ENCODE assay signal across 1 cellular context in the genomic region with DNA sequence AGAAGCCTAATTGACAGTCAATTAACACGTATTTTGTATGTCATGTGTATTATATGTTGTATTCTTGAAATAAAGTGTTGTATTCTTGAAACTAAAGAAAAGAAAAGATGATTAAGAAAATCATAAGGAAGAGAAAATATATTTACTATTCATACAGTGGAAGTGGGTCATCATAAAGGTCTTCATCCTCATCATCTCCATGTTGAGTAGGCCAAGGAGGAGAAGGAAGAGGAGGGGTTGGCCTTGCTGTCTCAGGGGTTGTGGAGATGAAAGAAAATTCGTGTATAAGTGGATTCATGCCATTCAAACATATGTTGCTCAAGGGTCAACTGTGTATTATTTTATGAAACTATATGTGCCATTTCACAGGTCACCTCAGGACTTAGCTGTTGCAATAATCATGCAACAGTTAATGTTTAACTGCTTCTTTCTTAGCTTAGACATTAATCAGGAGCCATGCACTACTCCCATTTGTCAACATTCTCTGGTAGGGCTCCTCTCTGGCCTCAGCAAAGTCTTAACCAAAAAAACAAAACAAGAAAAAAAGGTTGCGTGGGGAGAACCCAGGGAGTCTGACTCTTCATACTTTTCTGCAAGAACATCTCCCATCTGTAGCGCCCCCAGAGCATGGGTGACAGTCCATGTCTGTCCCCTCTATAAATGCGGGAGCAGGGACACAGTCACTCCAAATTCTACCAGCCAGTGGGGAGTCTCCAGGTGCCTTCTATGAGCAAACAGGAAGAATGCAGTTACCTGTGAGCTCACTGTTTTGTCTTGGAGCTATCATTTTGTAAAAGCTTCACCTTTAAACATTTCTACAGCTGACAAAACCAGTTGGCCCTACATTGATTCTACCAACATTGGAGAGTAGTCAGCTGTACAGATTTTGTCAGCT.
A peak's percentile ranks its signal among the peaks of the same experiment; 100 is the strongest.
TF ChIP-seq lines count a peak whose summit lies in the region.

No MANE protein-coding gene starts in this region.

TF ChIP-seq in HepG2, 621 proteins besides CTCF, POLR2A, EP300 and RAD21 (continued from another document):
- TF ChIP-seq, protein P1, sequence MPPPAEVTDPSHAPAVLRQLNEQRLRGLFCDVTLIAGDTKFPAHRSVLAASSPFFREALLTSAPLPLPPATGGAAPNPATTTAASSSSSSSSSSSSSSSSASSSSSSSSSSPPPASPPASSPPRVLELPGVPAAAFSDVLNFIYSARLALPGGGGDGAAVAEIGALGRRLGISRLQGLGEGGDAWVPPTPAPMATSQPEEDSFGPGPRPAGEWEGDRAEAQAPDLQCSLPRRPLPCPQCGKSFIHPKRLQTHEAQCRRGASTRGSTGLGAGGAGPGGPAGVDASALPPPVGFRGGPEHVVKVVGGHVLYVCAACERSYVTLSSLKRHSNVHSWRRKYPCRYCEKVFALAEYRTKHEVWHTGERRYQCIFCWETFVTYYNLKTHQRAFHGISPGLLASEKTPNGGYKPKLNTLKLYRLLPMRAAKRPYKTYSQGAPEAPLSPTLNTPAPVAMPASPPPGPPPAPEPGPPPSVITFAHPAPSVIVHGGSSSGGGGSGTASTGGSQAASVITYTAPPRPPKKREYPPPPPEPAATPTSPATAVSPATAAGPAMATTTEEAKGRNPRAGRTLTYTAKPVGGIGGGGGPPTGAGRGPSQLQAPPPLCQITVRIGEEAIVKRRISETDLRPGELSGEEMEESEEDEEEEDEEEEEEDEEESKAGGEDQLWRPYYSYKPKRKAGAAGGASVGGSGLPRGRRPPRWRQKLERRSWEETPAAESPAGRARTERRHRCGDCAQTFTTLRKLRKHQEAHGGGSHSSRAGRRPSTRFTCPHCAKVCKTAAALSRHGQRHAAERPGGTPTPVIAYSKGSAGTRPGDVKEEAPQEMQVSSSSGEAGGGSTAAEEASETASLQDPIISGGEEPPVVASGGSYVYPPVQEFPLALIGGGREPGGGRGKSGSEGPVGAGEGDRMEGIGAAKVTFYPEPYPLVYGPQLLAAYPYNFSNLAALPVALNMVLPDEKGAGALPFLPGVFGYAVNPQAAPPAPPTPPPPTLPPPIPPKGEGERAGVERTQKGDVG (CRISPR knock-in tag; IDR thresholded peaks at IDR 0.05; ENCODE audit: borderline replicate concordance): no peak
- TF ChIP-seq CEBPG (CRISPR knock-in tag; IDR thresholded peaks at IDR 0.05) (peak; percentile 97), MXD4 (CRISPR knock-in tag; IDR thresholded peaks at IDR 0.05) (peak; percentile 21; the same call in 1 of the 2 replicates)
- TF ChIP-seq, protein P2, sequence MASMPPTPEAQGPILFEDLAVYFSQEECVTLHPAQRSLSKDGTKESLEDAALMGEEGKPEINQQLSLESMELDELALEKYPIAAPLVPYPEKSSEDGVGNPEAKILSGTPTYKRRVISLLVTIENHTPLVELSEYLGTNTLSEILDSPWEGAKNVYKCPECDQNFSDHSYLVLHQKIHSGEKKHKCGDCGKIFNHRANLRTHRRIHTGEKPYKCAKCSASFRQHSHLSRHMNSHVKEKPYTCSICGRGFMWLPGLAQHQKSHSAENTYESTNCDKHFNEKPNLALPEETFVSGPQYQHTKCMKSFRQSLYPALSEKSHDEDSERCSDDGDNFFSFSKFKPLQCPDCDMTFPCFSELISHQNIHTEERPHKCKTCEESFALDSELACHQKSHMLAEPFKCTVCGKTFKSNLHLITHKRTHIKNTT (CRISPR knock-in tag; IDR thresholded peaks at IDR 0.05): no peak
- TF ChIP-seq, protein P3, sequence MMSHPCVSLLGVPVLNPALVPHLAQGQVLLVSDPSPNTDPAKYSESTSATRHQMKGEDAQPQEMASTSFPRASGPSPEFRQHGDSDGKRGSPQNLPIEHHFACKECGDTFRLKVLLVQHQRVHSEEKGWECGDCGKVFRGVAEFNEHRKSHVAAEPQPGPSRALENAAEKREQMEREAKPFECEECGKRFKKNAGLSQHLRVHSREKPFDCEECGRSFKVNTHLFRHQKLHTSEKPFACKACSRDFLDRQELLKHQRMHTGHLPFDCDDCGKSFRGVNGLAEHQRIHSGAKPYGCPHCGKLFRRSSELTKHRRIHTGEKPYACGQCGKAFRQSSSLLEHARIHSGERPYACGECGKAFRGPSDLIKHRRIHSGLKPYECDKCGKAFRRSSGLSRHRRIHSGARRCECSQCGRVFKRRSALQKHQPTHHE (CRISPR knock-in tag; IDR thresholded peaks at IDR 0.05; ENCODE audit: borderline replicate concordance): no peak
TF ChIP-seq in HepG2: peak in this region for 83.
